In genomic region chr11:64778473-64779298, GRCh38 we compare ENCODE assay signal across 8 cellular contexts. TPM values are rescaled to one million over a fixed set of nuclear protein-coding genes. Genes with fewer than 3 reads are reported as not detected.
DNase-seq lines count a peak whose midpoint lies in the region; ATAC-seq and TF ChIP-seq lines count a peak whose summit lies in the region.

A gene with protein sequence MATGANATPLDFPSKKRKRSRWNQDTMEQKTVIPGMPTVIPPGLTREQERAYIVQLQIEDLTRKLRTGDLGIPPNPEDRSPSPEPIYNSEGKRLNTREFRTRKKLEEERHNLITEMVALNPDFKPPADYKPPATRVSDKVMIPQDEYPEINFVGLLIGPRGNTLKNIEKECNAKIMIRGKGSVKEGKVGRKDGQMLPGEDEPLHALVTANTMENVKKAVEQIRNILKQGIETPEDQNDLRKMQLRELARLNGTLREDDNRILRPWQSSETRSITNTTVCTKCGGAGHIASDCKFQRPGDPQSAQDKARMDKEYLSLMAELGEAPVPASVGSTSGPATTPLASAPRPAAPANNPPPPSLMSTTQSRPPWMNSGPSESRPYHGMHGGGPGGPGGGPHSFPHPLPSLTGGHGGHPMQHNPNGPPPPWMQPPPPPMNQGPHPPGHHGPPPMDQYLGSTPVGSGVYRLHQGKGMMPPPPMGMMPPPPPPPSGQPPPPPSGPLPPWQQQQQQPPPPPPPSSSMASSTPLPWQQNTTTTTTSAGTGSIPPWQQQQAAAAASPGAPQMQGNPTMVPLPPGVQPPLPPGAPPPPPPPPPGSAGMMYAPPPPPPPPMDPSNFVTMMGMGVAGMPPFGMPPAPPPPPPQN (minus strand): TSS chr11:64778542. CDS start chr11:64778392, 150 bp downstream.

- H3K27me3 ChIP-seq in cardiac muscle cell, result no peaks in the 10 kb centered on the region
- no peaks in the 10 kb centered on the region for H3K27me3 ChIP-seq in parathyroid adenoma (ENCODE audit: control insufficient read depth, insufficient read depth, low read length)
- H3K27me3 ChIP-seq in tibial nerve, result no peaks in the 10 kb centered on the region

- TF ChIP-seq POLR2A in tibial nerve (IDR thresholded peaks at IDR 0.05), result peak; percentile 85 to 96

- no peak for TF ChIP-seq CTCF in GM12875 (IDR thresholded peaks at IDR 0.05; ENCODE audit: borderline replicate concordance, insufficient read depth, low read depth, low read length)
- peak; percentile 6 for TF ChIP-seq CTCF in cardiac muscle cell (IDR thresholded peaks at IDR 0.05; ENCODE audit: low read depth, low read length)
- no peak for TF ChIP-seq CTCF in parathyroid adenoma (IDR thresholded peaks at IDR 0.05)
- TF ChIP-seq CTCF in tibial nerve (IDR thresholded peaks at IDR 0.05), result peak in 4 of 5 experiments; percentile 12 to 38 (median 31)

- DNase-seq in NCI-H1417 treated with DMSO at 0.1 percent for 48 hours (lab: John Stamatoyannopoulos, UW), result peak; percentile 99
- peak; percentile 99 for DNase-seq in SW480 (ENCODE audit: low spot score)
- peak; percentile 100 for DNase-seq in cardiac muscle cell (ENCODE audit: low read depth in 1 of 2, low spot score in 1 of 2)
- DNase-seq in tibial nerve (ENCODE audit: low spot score in 2 of 2), result peak; percentile 96 to 98

- peak; percentile 90 to 99 for TF ChIP-seq EP300 in tibial nerve (IDR thresholded peaks at IDR 0.05)

- H3K27ac ChIP-seq in adipose tissue (ENCODE audit: low read depth, low read length) (peak within 1 kb of the TSS; percentile 94), cardiac muscle cell (peak within 1 kb of the TSS; percentile 99), parathyroid adenoma (peak within 1 kb of the TSS; percentile 97), tibial nerve (peak within 1 kb of the TSS; percentile 100)

- peak within 1 kb of the TSS; percentile 87 for H3K9ac ChIP-seq in parathyroid adenoma

- H3K36me3 ChIP-seq in cardiac muscle cell (peaks cover 24% of the 10 kb centered on the region), parathyroid adenoma (ENCODE audit: control insufficient read depth, insufficient read depth, low read length) (no peaks in the 10 kb centered on the region), tibial nerve (peaks cover 0 to 36% (median 21%) of the 10 kb centered on the region in 3 donors)

- H3K9me3 ChIP-seq in cardiac muscle cell (ENCODE audit: low read depth) (no peaks in the 10 kb centered on the region), parathyroid adenoma (ENCODE audit: control insufficient read depth, low read length) (no peaks in the 10 kb centered on the region), tibial nerve (no peaks in the 10 kb centered on the region)

- H3K4me2 ChIP-seq in parathyroid adenoma (ENCODE audit: low read length), result peak within 1 kb of the TSS; percentile 79

- 0 to 1% (median 1%) methylated on average over 76 to 80 of the region's 80 CpGs for WGBS in adipose tissue, 3 donors
- 1% methylated on average over 31 to 38 of the region's 80 CpGs for WGBS in tibial nerve, 2 donors

- peak within 1 kb of the TSS; percentile 87 for H2AFZ ChIP-seq in parathyroid adenoma

- H3K4me1 ChIP-seq in cardiac muscle cell (ENCODE audit: low read depth) (peaks cover 21% of the 10 kb centered on the region), parathyroid adenoma (peaks cover 5% of the 10 kb centered on the region), tibial nerve (peaks cover 3 to 45% (median 31%) of the 10 kb centered on the region in 4 donors)

- H3K79me2 ChIP-seq in parathyroid adenoma, result peaks cover 20% of the 10 kb centered on the region

- H3K4me3 ChIP-seq in GM12875 (ENCODE audit: low read depth, low read length) (peak within 1 kb of the TSS; percentile 99), cardiac muscle cell (peak within 1 kb of the TSS; percentile 87), parathyroid adenoma (ENCODE audit: low read depth, low read length) (peak within 1 kb of the TSS; percentile 81), tibial nerve (peak within 1 kb of the TSS; percentile 79 to 100 (median 98))

- peak; percentile 78 for ATAC-seq in HG02763 (IDR thresholded peaks at IDR 0.05; ENCODE audit: unreplicated experiment)

RNA-seq across cellular contexts. Expression of the gene that starts here (rescaled TPM):
- polyA plus RNA-seq in adipose tissue (100 to 1,000 TPM in 2 of 3 donors, 10 to 100 TPM in 1; 51.6 to 156 (median 124) TPM), cardiac muscle cell (143 and 233 TPM in 2 replicates)
- total RNA-seq in cardiac muscle cell (168 and 360 TPM in 2 replicates), tibial nerve (100 to 1,000 TPM; 368 to 416 (median 372) TPM)

Comparison
In these comparisons a context has a peak if more than half of its experiments do, and no peak if none do; other contexts are left out.
1. Peak in every context shown above with its lines: DNase-seq, ATAC-seq, H3K4me3 ChIP-seq and H3K27ac ChIP-seq.
2. CTCF ChIP-seq: peak in cardiac muscle cell (single experiment) and tibial nerve (4 of 5); none in GM12875 (single experiment) and parathyroid adenoma (single experiment).